ENCODE assay signal across 13 cellular contexts in the genomic region with DNA sequence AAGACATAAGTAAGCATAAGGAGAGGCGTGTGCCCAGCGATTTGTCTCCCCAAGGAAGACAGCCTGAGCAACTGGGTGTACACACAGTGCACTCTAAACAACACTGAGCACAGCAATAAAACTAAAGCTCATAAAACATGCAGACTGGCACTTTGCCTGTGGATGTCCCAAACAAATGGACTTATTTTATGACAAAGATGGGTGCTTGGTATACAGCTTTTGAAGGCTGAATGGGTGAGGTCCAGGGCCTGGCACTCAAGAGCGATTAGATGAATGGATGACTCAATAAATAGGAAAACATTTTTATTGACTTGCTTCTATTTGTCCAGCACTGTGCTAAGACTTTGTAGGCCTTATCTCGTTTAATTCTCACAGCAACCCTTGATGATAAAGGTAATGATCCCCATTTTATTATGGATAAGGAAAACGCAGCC. TPM values are rescaled to one million over a fixed set of nuclear protein-coding genes. Genes with fewer than 3 reads are reported as not detected.
DNase-seq lines count a peak whose midpoint lies in the region; ATAC-seq and TF ChIP-seq lines count a peak whose summit lies in the region.
"Had no signal": no experiment of that assay in that cellular context is flagged by ENCODE, and none has a peak within 500 bp of the region (broad histone marks: within the 10 kb centered on the region; RNA-seq: fewer than 3 reads in every experiment).

No MANE protein-coding gene starts in this region.

- intact Hi-C loops in sciatic nerve (cut with DNase I): no loop called here

- DNase-seq in AG10803 (ENCODE audit: low read depth) (peak; percentile 37), MG63 (peak; percentile 28), fibroblast of villous mesenchyme (ENCODE audit: low read depth) (peak; percentile 87), sciatic nerve (ENCODE audit: low spot score) (no peak), NCI-H446 (lab: John Stamatoyannopoulos, UW) (no peak)
- DNase-seq in stimulated activated CD4-positive, alpha-beta T cell treated with anti-CD3 and anti-CD28 coated beads, Interleukin-1b, Interleukin-23, amount 100 ng/mL, for 48 hours: no peak
- DNase-seq: activated T-cell treated with anti-CD3 and anti-CD28 coated beads, Interleukin-2, amount 50 U/mL, for 4 hours; CD4-positive, alpha-beta T cell; foreskin keratinocyte; NCI-H187 treated with DMSO at 0.1 percent for 48 hours; retina had no signal

- H3K36me3 ChIP-seq in MG63: no peaks in the 10 kb centered on the region

- H3K9me3 ChIP-seq in MG63: no peaks in the 10 kb centered on the region

- H3K27me3 ChIP-seq in MG63: no peaks in the 10 kb centered on the region
- H3K27me3 ChIP-seq: foreskin keratinocyte had no signal

- TF ChIP-seq CTCF in AG10803 (conservative IDR thresholded peaks at IDR 0.05; ENCODE audit: low read length) (no peak), fibroblast of villous mesenchyme (IDR thresholded peaks at IDR 0.05; ENCODE audit: insufficient read depth, low read depth, low read length) (no peak)

- H3K4me3 ChIP-seq in AG10803 (ENCODE audit: low read length) (no peak overlapping the region), MG63 (no peak overlapping the region), fibroblast of villous mesenchyme (ENCODE audit: low read depth, low read length) (no peak overlapping the region)

- peak; percentile 71 for ATAC-seq in sciatic nerve
- ATAC-seq in HG03521 (IDR thresholded peaks at IDR 0.05; ENCODE audit: unreplicated experiment): no peak
- no peak for ATAC-seq in GM19463 (IDR thresholded peaks at IDR 0.05; ENCODE audit: unreplicated experiment)
- ATAC-seq: activated T-cell treated with anti-CD3 and anti-CD28 coated beads, Interleukin-2, amount 50 U/mL, for 4 hours; foreskin keratinocyte had no signal

RNA-seq across cellular contexts. Expression of gene LGMN, which starts 28.5 kb away (rescaled TPM):
- 31.4 and 41.9 TPM in 2 replicates for total RNA-seq in MG63 (2014; rRNA removed; shearing (Covaris generic); ENCODE audit: low replicate concordance)
- total RNA-seq in fibroblast of villous mesenchyme (41.5 and 45.7 TPM in 2 replicates), sciatic nerve (118 TPM)

Comparison
In these comparisons a context has a peak if more than half of its experiments do, and no peak if none do; other contexts are left out.
1. DNase-seq: peak in AG10803 (single experiment), MG63 (single experiment) and fibroblast of villous mesenchyme (single experiment); none in sciatic nerve (single experiment), stimulated activated CD4-positive, alpha-beta T cell treated with anti-CD3 and anti-CD28 coated beads, Interleukin-1b, Interleukin-23, amount 100 ng/mL, for 48 hours (single experiment) and NCI-H446 (0 of 2).